Comparison of ENCODE assay signal across 1 cellular context in the genomic region with DNA sequence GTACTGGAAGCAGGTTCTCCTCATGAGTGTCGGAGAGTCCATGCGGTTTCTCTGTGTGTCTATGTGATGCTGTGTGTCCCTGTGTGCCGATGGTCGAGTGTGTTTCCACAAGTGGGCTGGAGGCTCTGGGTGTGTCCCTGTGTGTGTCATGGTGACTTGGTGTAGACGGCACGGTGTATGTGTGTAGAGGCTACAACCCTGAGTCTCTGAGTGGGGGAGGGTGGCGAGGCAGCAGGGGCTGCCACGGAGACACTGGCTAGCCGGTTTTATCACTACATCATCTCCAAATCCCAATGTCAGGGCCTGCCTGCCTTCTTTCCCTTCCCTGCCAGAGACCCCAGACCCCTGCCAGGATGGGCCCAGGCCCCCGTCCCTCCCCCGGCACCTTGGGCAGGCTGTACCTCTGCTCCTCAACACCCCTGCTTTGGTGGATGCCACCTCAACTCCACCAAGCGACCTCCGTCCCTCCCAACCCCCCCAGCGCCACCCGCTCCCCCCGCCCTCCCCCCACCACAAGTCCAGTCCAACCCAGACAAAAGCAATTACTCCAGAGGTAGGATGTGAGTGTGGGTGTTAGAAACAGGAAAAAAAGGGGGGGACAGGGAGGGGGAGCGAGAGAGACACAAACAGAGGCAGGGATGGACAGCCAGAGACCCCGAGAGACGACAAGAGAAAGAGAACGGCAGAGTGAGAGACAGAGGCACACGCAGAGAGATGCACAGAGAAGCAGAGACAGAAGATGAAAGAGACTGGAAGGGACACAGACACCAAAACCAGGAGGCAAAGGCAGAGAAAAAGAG.
TF ChIP-seq lines count a peak whose summit lies in the region.

No MANE protein-coding gene starts in this region.

TF ChIP-seq in H1, 55 proteins besides CTCF, POLR2A, EP300 and RAD21:
- TF ChIP-seq JUND (IDR thresholded peaks at IDR 0.05; ENCODE audit: low read length) (no peak), SIRT6 (IDR thresholded peaks at IDR 0.05; ENCODE audit: low read length) (no peak), PHF8 (conservative IDR thresholded peaks at IDR 0.05; ENCODE audit: low read depth, low read length) (no peak), TAF7 (optimal IDR thresholded peaks at IDR 0.05; ENCODE audit: borderline replicate concordance, low read depth, low read length) (no peak), MAFK (IDR thresholded peaks at IDR 0.05; ENCODE audit: low read depth, low read length) (no peak), CHD1 (IDR thresholded peaks at IDR 0.05; ENCODE audit: low read depth, low read length) (no peak), TAF1 (IDR thresholded peaks at IDR 0.05; ENCODE audit: low read depth, low read length) (no peak), KDM1A (IDR thresholded peaks at IDR 0.05; ENCODE audit: borderline replicate concordance, low read length) (no peak), POLR2AphosphoS5 (IDR thresholded peaks at IDR 0.05; ENCODE audit: low read depth, low read length) (no peak), ZNF274 (IDR thresholded peaks at IDR 0.05; ENCODE audit: borderline replicate concordance, extremely low read depth, low read length) (no peak)
